In the genomic region with DNA sequence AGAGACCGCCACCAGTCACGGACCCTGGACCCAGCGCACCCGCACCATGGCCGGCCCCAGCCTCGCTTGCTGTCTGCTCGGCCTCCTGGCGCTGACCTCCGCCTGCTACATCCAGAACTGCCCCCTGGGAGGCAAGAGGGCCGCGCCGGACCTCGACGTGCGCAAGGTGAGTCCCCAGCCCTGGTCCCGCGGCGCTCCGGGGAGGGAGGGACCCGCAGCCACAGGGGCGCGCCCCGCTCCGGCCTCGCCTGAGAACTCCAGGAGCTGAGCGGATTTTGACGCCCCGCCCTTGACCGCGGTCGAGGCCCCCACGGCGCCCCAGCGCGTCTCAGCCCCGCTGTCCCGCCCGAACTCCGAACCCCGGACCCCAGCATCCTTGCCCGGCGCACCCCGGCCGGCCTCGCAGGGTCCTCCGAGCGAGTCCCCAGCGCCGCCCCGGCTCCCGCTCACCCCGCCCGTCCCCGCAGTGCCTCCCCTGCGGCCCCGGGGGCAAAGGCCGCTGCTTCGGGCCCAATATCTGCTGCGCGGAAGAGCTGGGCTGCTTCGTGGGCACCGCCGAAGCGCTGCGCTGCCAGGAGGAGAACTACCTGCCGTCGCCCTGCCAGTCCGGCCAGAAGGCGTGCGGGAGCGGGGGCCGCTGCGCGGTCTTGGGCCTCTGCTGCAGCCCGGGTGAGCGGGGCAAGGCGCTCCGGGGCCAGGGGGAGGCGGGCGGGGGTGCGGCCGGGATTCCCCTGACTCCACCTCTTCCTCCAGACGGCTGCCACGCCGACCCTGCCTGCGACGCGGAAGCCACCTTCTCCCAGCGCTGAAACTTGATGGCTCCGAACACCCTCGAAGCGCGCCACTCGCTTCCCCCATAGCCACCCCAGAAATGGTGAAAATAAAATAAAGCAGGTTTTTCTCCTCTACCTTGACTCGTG, we compare ENCODE assay signal across 7 cellular contexts. TPM values are rescaled to one million over a fixed set of nuclear protein-coding genes. Genes with fewer than 3 reads are reported as not detected.
DNase-seq lines count a peak whose midpoint lies in the region; ATAC-seq and TF ChIP-seq lines count a peak whose summit lies in the region.

A gene (plus strand): TSS at position 11 of the 920 bp plus-strand sequence. CDS start 36 bp downstream, at position 47.

- no peak within 1 kb of the TSS for H3K9ac ChIP-seq in mesenchymal stem cell (ENCODE audit: low read length)

- peaks cover 14% of the 10 kb centered on the region for H3K4me1 ChIP-seq in mesenchymal stem cell (ENCODE audit: control insufficient read depth, insufficient read depth, low read depth, low read length)

- H3K36me3 ChIP-seq in brain microvascular endothelial cell (replicated peaks) (no peaks in the 10 kb centered on the region), mesenchymal stem cell (ENCODE audit: control insufficient read depth in 1 of 2, insufficient read depth in 2 of 2, low read depth in 1 of 2, low read length in 2 of 2) (no peaks in the 10 kb centered on the region)

- no peak within 1 kb of the TSS for H2AK5ac ChIP-seq in mesenchymal stem cell (ENCODE audit: low read length, severe bottlenecking)

- no peak within 1 kb of the TSS for H3K18ac ChIP-seq in mesenchymal stem cell (ENCODE audit: low read depth in 1 of 2, low read length in 2 of 2)

- TF ChIP-seq CTCF in brain microvascular endothelial cell (IDR thresholded peaks at IDR 0.05; ENCODE audit: low read depth, low read length, missing control alignments), result no peak

- peaks cover 7% of the 10 kb centered on the region for H3K27me3 ChIP-seq in brain microvascular endothelial cell (replicated peaks)
- H3K27me3 ChIP-seq in mesenchymal stem cell (ENCODE audit: control insufficient read depth in 1 of 2, insufficient read depth in 1 of 2, low read length in 2 of 2), result peaks cover 22 to 34% of the 10 kb centered on the region in 2 experiments

- H3K79me1 ChIP-seq in mesenchymal stem cell (replicated peaks; ENCODE audit: low read length, poor library complexity, severe bottlenecking), result no peaks in the 10 kb centered on the region

- no peak within 1 kb of the TSS for H2AFZ ChIP-seq in mesenchymal stem cell (ENCODE audit: low read depth, low read length)

- H4K8ac ChIP-seq in mesenchymal stem cell (ENCODE audit: low read length), result peak within 1 kb of the TSS; percentile 41

- no peak within 1 kb of the TSS for H2BK12ac ChIP-seq in mesenchymal stem cell (ENCODE audit: low read length in 2 of 2)

- no peak within 1 kb of the TSS for H2BK120ac ChIP-seq in mesenchymal stem cell (ENCODE audit: low read depth, low read length)

- WGBS in mesenchymal stem cell, result 16% methylated on average over 78 of the region's 95 CpGs

- no peaks in the 10 kb centered on the region for H3K9me3 ChIP-seq in mesenchymal stem cell (ENCODE audit: control insufficient read depth, low read length)

- no peak within 1 kb of the TSS for H4K91ac ChIP-seq in mesenchymal stem cell (ENCODE audit: low read length)

- H3K27ac ChIP-seq in brain microvascular endothelial cell, result no peak within 1 kb of the TSS
- no peak within 1 kb of the TSS for H3K27ac ChIP-seq in mesenchymal stem cell (ENCODE audit: low read length, poor library complexity, severe bottlenecking)

- H3K4me2 ChIP-seq in mesenchymal stem cell (ENCODE audit: low read length, poor library complexity, severe bottlenecking), result peak within 1 kb of the TSS; percentile 44

- DNase-seq in activated CD4-positive, CD25-positive, alpha-beta regulatory T cell (lab: John Stamatoyannopoulos, UW), result peak; percentile 25 to 63 (median 48)
- DNase-seq in brain microvascular endothelial cell (no peak), mesenchymal stem cell (no peak), SIG-M5 (lab: John Stamatoyannopoulos, UW) (no peak), H4 (ENCODE audit: low spot score) (no peak)
- DNase-seq in stimulated activated CD8-positive, alpha-beta memory T cell treated with anti-CD3 and anti-CD28 coated beads, Interleukin-4, amount 100 ng/mL, for 24 hours (ENCODE audit: low read depth), result peak; percentile 50

- no peak within 1 kb of the TSS for H3K14ac ChIP-seq in mesenchymal stem cell (ENCODE audit: low read length in 2 of 2)

- in situ Hi-C loops in brain microvascular endothelial cell (cut with HindIII; ENCODE audit: low pct_ligation_motif_present, low sequenced_read_pairs), result no loop called here

- H3K23ac ChIP-seq in mesenchymal stem cell (ENCODE audit: low read length in 2 of 2), result no peak within 1 kb of the TSS

- no peak within 1 kb of the TSS for H3K4ac ChIP-seq in mesenchymal stem cell (ENCODE audit: low read depth in 1 of 2, low read length in 2 of 2)

- ATAC-seq in HG03460 (IDR thresholded peaks at IDR 0.05; ENCODE audit: unreplicated experiment), result no peak

- H3K4me3 ChIP-seq in brain microvascular endothelial cell (ENCODE audit: low read depth, low read length) (peak within 1 kb of the TSS; percentile 37), mesenchymal stem cell (ENCODE audit: insufficient read depth in 1 of 2, low read depth in 1 of 2, low read length in 2 of 2) (peak within 1 kb of the TSS; percentile 18 to 60)

- H2BK15ac ChIP-seq in mesenchymal stem cell (ENCODE audit: low read depth, poor library complexity, severe bottlenecking), result no peak within 1 kb of the TSS

- no peak within 1 kb of the TSS for H2BK5ac ChIP-seq in mesenchymal stem cell (ENCODE audit: low read depth, low read length, poor library complexity, severe bottlenecking)

RNA-seq across cellular contexts. Expression of the gene that starts here (rescaled TPM):
- not detected for polyA plus RNA-seq in mesenchymal stem cell (2013, experiment 1 of 2)
- not detected for polyA plus RNA-seq in mesenchymal stem cell (2013, experiment 2 of 2)
- total RNA-seq in H4 (2014; rRNA removed; shearing (Covaris generic)), result not detected in 2 replicates

Comparison
In these comparisons a context has a peak if more than half of its experiments do, and no peak if none do; other contexts are left out.
1. DNase-seq: peak in activated CD4-positive, CD25-positive, alpha-beta regulatory T cell (4 of 4) and stimulated activated CD8-positive, alpha-beta memory T cell treated with anti-CD3 and anti-CD28 coated beads, Interleukin-4, amount 100 ng/mL, for 24 hours (single experiment); none in brain microvascular endothelial cell (single experiment), mesenchymal stem cell (single experiment), SIG-M5 (single experiment) and H4 (single experiment).